8 cellular contexts compared by ENCODE assay signal in the genomic region with DNA sequence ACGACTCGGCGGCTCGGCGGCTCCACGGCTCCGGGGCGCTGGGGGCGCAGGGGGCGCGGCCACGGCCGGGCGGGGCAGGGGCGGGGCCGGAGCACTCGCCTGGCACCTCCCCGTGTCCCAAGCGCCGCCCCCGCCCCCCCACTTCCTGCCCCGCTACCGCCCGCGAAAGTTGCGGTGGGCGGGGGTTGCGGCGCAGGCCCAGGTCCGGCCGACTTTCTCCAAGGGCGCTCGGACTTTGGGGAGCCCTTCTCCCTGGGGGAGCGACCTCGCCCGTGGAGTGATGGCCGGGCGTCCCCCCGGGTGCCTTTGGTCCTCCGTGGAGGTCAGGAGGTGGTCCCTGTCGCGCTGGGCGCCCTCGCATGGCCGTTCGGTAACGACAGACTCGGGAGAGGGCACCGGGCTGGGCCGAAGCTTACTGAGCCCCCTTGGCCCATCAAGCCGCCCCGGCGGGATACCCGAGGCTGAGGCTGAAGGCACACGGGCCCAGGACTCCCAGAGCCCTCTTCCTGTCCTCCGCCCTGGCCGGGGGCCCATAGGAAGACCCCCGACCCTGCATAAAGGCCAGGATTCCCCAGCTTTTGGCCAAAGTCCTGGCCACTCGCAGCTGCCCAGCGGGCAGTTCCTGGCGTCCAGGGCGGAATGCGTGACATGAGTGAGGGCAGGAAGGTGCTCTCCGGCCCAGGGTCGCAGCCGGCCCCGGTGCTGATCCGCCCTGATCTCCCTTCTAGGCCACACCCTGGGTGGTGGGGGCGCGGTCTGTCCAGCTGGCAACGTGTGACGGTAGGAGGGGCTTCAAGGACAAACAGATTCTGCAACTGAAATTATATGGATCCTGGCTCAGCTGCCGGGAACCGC. TPM values are rescaled to one million over a fixed set of nuclear protein-coding genes. Genes with fewer than 3 reads are reported as not detected.
DNase-seq lines count a peak whose midpoint lies in the region; ATAC-seq, FAIRE-seq and TF ChIP-seq lines count a peak whose summit lies in the region.

No MANE protein-coding gene starts in this region.

- intact Hi-C loops in CD4-positive, alpha-beta T cell (cut with DNase I, micrococcal nuclease), result loop anchor here (1.0 to 10.0 kb wide), 3 partner anchors 32 to 461 kb away; a partner anchor contains a TSS

- no peaks in the 10 kb centered on the region for H3K79me2 ChIP-seq in OCI-LY1 (ENCODE audit: insufficient read depth, low read length)

- no peaks in the 10 kb centered on the region for H3K9me3 ChIP-seq in CD4-positive, alpha-beta T cell (ENCODE audit: control insufficient read depth, low read length)
- H3K9me3 ChIP-seq in OCI-LY1 (ENCODE audit: low read length), result no peaks in the 10 kb centered on the region

- H3K27me3 Mint-ChIP-seq in CD4-positive, alpha-beta T cell, result peaks cover 18% of the 10 kb centered on the region

- no peaks in the 10 kb centered on the region for H3K36me3 Mint-ChIP-seq in CD4-positive, alpha-beta T cell (ENCODE audit: low read depth)
- no peaks in the 10 kb centered on the region for H3K36me3 Mint-ChIP-seq in stimulated activated effector memory CD8-positive, alpha-beta T cell treated with anti-CD3 and anti-CD28 coated beads, Interleukin-12 subunit alpha, Interleukin-12 subunit beta, amount 100 ng/mL, for 72 hours

- H3K9me2 ChIP-seq in OCI-LY1 (ENCODE audit: low read depth, low read length), result no peaks in the 10 kb centered on the region

- TF ChIP-seq CTCF in CD4-positive, alpha-beta T cell (IDR thresholded peaks at IDR 0.05), result peak; percentile 48
- TF ChIP-seq CTCF in GM20000 (IDR thresholded peaks at IDR 0.05; ENCODE audit: extremely low read depth, missing control alignments) (peak; percentile 33), OCI-LY1 (IDR thresholded peaks at IDR 0.05; ENCODE audit: low read length) (peak; percentile 54), epithelial cell of proximal tubule (conservative IDR thresholded peaks at IDR 0.05; ENCODE audit: low read depth, low read length) (peak; percentile 45)

- H4K20me1 ChIP-seq in OCI-LY1 (ENCODE audit: insufficient read depth, low read length), result no peaks in the 10 kb centered on the region

- ATAC-seq in CD4-positive, alpha-beta T cell (ENCODE audit: poor library complexity), result peak; percentile 78
- ATAC-seq in stimulated activated effector memory CD8-positive, alpha-beta T cell treated with anti-CD3 and anti-CD28 coated beads, Interleukin-12 subunit alpha, Interleukin-12 subunit beta, amount 100 ng/mL, for 72 hours, result peak; percentile 78

- peaks cover 6% of the 10 kb centered on the region for H3K27me3 ChIP-seq in CD4-positive, alpha-beta T cell (ENCODE audit: control insufficient read depth, insufficient read depth, low read length)
- no peaks in the 10 kb centered on the region for H3K27me3 ChIP-seq in OCI-LY1 (ENCODE audit: insufficient read depth, low read length)

- H3F3A ChIP-seq in OCI-LY1 (ENCODE audit: insufficient read depth, low read length), result no peaks in the 10 kb centered on the region

- H3K9ac ChIP-seq in OCI-LY1 (ENCODE audit: low read length), result peak overlapping the region; percentile 58

- H3K36me3 ChIP-seq in OCI-LY1 (ENCODE audit: insufficient read depth, low read length), result no peaks in the 10 kb centered on the region

- peak overlapping the region; percentile 73 for H3K4me2 ChIP-seq in OCI-LY1 (ENCODE audit: low read length)

- H3K4me1 Mint-ChIP-seq in CD4-positive, alpha-beta T cell (ENCODE audit: low read depth), result no peaks in the 10 kb centered on the region
- no peaks in the 10 kb centered on the region for H3K4me1 Mint-ChIP-seq in stimulated activated effector memory CD8-positive, alpha-beta T cell treated with anti-CD3 and anti-CD28 coated beads, Interleukin-12 subunit alpha, Interleukin-12 subunit beta, amount 100 ng/mL, for 72 hours

- H3K4me1 ChIP-seq in OCI-LY1 (ENCODE audit: insufficient read depth, low read length, severe bottlenecking), result peaks cover 6% of the 10 kb centered on the region

- H3K27ac ChIP-seq in CD4-positive, alpha-beta T cell (ENCODE audit: low read depth, low read length), result no peak overlapping the region
- no peak overlapping the region for H3K27ac ChIP-seq in OCI-LY1 (ENCODE audit: low read depth, low read length, poor library complexity, severe bottlenecking)

- H2AFZ ChIP-seq in OCI-LY1 (ENCODE audit: low read length), result no peak overlapping the region

- peak overlapping the region; percentile 62 for H3K4me3 ChIP-seq in OCI-LY1 (ENCODE audit: low read depth, low read length, poor library complexity, severe bottlenecking)
- H3K4me3 ChIP-seq in epithelial cell of proximal tubule (ENCODE audit: low read depth, low read length), result peak overlapping the region; percentile 88

- CTCF ChIA-PET in CD4-positive, alpha-beta T cell (lab: Charles Lee), result interaction anchor here (0.6 to 2.5 kb wide), 6 partner anchors 32 to 250 kb away, joined by 3 to 20 read pairs (median 6); a partner anchor contains a TSS

- FAIRE-seq in HTR-8/SVneo (lab: Jason Lieb, UNC), result peak; percentile 57

- DNase-seq in CD4-positive, alpha-beta T cell, result peak; percentile 52 to 78 (median 68)
- DNase-seq in GM20000 (ENCODE audit: low spot score) (peak; percentile 96), HTR-8/SVneo (ENCODE audit: insufficient read length, low spot score) (peak; percentile 67), activated T-cell treated with anti-CD3 and anti-CD28 coated beads for 24 hours (ENCODE audit: low read depth) (peak; percentile 60), epithelial cell of proximal tubule (ENCODE audit: low read depth) (no peak), myocyte (ENCODE audit: low read depth) (peak; percentile 90)
- peak; percentile 66 to 86 for DNase-seq in stimulated activated effector memory CD8-positive, alpha-beta T cell treated with anti-CD3 and anti-CD28 coated beads, Interleukin-12 subunit alpha, Interleukin-12 subunit beta, amount 100 ng/mL, for 72 hours (ENCODE audit: low spot score in 2 of 2)

- H3K4me3 Mint-ChIP-seq in CD4-positive, alpha-beta T cell, result peak overlapping the region; percentile 84
- peak overlapping the region; percentile 62 for H3K4me3 Mint-ChIP-seq in stimulated activated effector memory CD8-positive, alpha-beta T cell treated with anti-CD3 and anti-CD28 coated beads, Interleukin-12 subunit alpha, Interleukin-12 subunit beta, amount 100 ng/mL, for 72 hours

- no peak overlapping the region for H3K27ac Mint-ChIP-seq in CD4-positive, alpha-beta T cell
- H3K27ac Mint-ChIP-seq in stimulated activated effector memory CD8-positive, alpha-beta T cell treated with anti-CD3 and anti-CD28 coated beads, Interleukin-12 subunit alpha, Interleukin-12 subunit beta, amount 100 ng/mL, for 72 hours, result no peak overlapping the region

- no peaks in the 10 kb centered on the region for H3K9me3 Mint-ChIP-seq in CD4-positive, alpha-beta T cell
- no peaks in the 10 kb centered on the region for H3K9me3 Mint-ChIP-seq in stimulated activated effector memory CD8-positive, alpha-beta T cell treated with anti-CD3 and anti-CD28 coated beads, Interleukin-12 subunit alpha, Interleukin-12 subunit beta, amount 100 ng/mL, for 72 hours

- POLR2A ChIA-PET in CD4-positive, alpha-beta T cell (lab: Charles Lee), result interaction anchor here (1.1 to 1.8 kb wide), 4 partner anchors 33 to 291 kb away, joined by 3 to 12 read pairs (median 3); no protein-coding TSS in a partner anchor

RNA-seq across cellular contexts. Expression of a gene that starts 0.9 kb away (rescaled TPM):
- 1 to 10 TPM; 1.6 to 1.7 TPM for total RNA-seq in CD4-positive, alpha-beta T cell
- total RNA-seq in epithelial cell of proximal tubule (18.5 and 18.7 TPM in 2 replicates), myocyte (7.5 and 10.4 TPM in 2 replicates)
- 20.6 TPM for polyA plus RNA-seq in myocyte (2012)

RNA-seq across cellular contexts. Expression of a gene that starts 32.3 kb away (rescaled TPM):
- total RNA-seq in CD4-positive, alpha-beta T cell, result 1 to 10 TPM; 4.0 to 4.9 TPM
- 14.1 and 22.7 TPM in 2 replicates for total RNA-seq in epithelial cell of proximal tubule
- 10.5 and 13.4 TPM in 2 replicates for total RNA-seq in myocyte
- 25.6 TPM for polyA plus RNA-seq in myocyte (2012)
